12 cellular contexts compared by ENCODE assay signal in genomic region chr1:84700065-84700464, GRCh38. TPM values are rescaled to one million over a fixed set of nuclear protein-coding genes. Genes with fewer than 3 reads are reported as not detected.
A peak's percentile ranks its signal among the peaks of the same experiment; 100 is the strongest.
DNase-seq lines count a peak whose midpoint lies in the region; ATAC-seq and TF ChIP-seq lines count a peak whose summit lies in the region.
"Had no signal": no experiment of that assay in that cellular context is flagged by ENCODE, and none has a peak within 500 bp of the region (broad histone marks: within the 10 kb centered on the region; RNA-seq: fewer than 3 reads in every experiment).

No MANE protein-coding gene starts in this region.

- H3K27me3 Mint-ChIP-seq in activated CD4-positive, alpha-beta T cell treated with anti-CD3 and anti-CD28 coated beads for 36 hours: no peaks in the 10 kb centered on the region

- no peak overlapping the region for H3K9ac ChIP-seq in SK-N-MC (ENCODE audit: insufficient read length)

- H3K36me3 ChIP-seq in SK-N-MC (ENCODE audit: insufficient read depth, low read length): no peaks in the 10 kb centered on the region
- H3K36me3 ChIP-seq in adrenal gland (replicated peaks in 1 of 2): no peaks in the 10 kb centered on the region
- no peaks in the 10 kb centered on the region for H3K36me3 ChIP-seq in esophagus muscularis mucosa
- H3K36me3 ChIP-seq: spleen, stomach had no signal

- H3K4me1 ChIP-seq in adrenal gland (replicated peaks in 1 of 2) (peaks cover 0 to 5% of the 10 kb centered on the region in 2 donors), esophagus muscularis mucosa (peaks cover 9 to 42% (median 32%) of the 10 kb centered on the region in 4 donors)

- peak; percentile 16 for ATAC-seq in activated CD4-positive, alpha-beta T cell treated with anti-CD3 and anti-CD28 coated beads for 36 hours
- ATAC-seq in HG03159 (IDR thresholded peaks at IDR 0.05; ENCODE audit: unreplicated experiment) (peak; percentile 87), omental fat pad (ENCODE audit: low FRiP score) (no peak)
- ATAC-seq: A549 had no signal

- TF ChIP-seq CTCF in adrenal gland (IDR thresholded peaks at IDR 0.05) (no peak), omental fat pad (IDR thresholded peaks at IDR 0.05) (no peak), esophagus muscularis mucosa (IDR thresholded peaks at IDR 0.05) (no peak)

- POLR2A ChIA-PET in activated CD4-positive, alpha-beta T cell treated with anti-CD3 and anti-CD28 coated beads for 36 hours (lab: Charles Lee): interaction anchor here (0.6 kb wide), 1 partner anchor 15 kb away, joined by 3 read pairs; no protein-coding TSS in a partner anchor

- 57 to 81% (median 71%) methylated on average over 1 of the region's 1 CpG for WGBS in adrenal gland, 4 donors
- 80% methylated on average over 1 of the region's 1 CpG for WGBS in esophagus muscularis mucosa

- DNase-seq in activated CD4-positive, alpha-beta T cell treated with anti-CD3 and anti-CD28 coated beads for 36 hours: no peak
- no peak for DNase-seq in activated CD4-positive, alpha-beta T cell treated with anti-CD3 and anti-CD28 coated beads, Interleukin-2, amount 50 U/mL, for 1 hour
- DNase-seq in SK-N-MC (ENCODE audit: low read depth, low spot score) (no peak), activated gamma-delta T cell (lab: John Stamatoyannopoulos, UW) (no peak), adrenal gland (no peak), omental fat pad (ENCODE audit: low spot score) (no peak), esophagus muscularis mucosa (ENCODE audit: extremely low spot score) (no peak)
- DNase-seq: NCI-H446, spleen, stomach had no signal

- CTCF ChIA-PET in activated CD4-positive, alpha-beta T cell treated with anti-CD3 and anti-CD28 coated beads for 36 hours (lab: Charles Lee): no interaction called here

- TF ChIP-seq POLR2A in adrenal gland (IDR thresholded peaks at IDR 0.05) (no peak), esophagus muscularis mucosa (IDR thresholded peaks at IDR 0.05; ENCODE audit: low read depth) (no peak)

- H3K36me3 Mint-ChIP-seq in activated CD4-positive, alpha-beta T cell treated with anti-CD3 and anti-CD28 coated beads for 36 hours (ENCODE audit: low read depth): no peaks in the 10 kb centered on the region

- no peak for TF ChIP-seq EP300 in esophagus muscularis mucosa (IDR thresholded peaks at IDR 0.05)

- no peaks in the 10 kb centered on the region for H3K9me3 Mint-ChIP-seq in activated CD4-positive, alpha-beta T cell treated with anti-CD3 and anti-CD28 coated beads for 36 hours (ENCODE audit: low read depth)

- H3K4me1 Mint-ChIP-seq in activated CD4-positive, alpha-beta T cell treated with anti-CD3 and anti-CD28 coated beads for 36 hours: peaks cover 15% of the 10 kb centered on the region

- H3K4me3 ChIP-seq in SK-N-MC (0 out of 2 replicates have a peak overlapping the region, but pooled peaks have one; percentile 5), adrenal gland (no peak overlapping the region), esophagus muscularis mucosa (no peak overlapping the region)
- H3K4me3 ChIP-seq: A549, spleen, stomach had no signal

- no peaks in the 10 kb centered on the region for H3K27me3 ChIP-seq in adrenal gland
- H3K27me3 ChIP-seq in esophagus muscularis mucosa: no peaks in the 10 kb centered on the region
- H3K27me3 ChIP-seq: stomach had no signal

- H3K4me3 Mint-ChIP-seq in activated CD4-positive, alpha-beta T cell treated with anti-CD3 and anti-CD28 coated beads for 36 hours: no peak overlapping the region

- H3K27ac ChIP-seq in SK-N-MC (peak overlapping the region; percentile 99; the same call in 1 of the 2 replicates), adrenal gland (no peak overlapping the region), esophagus muscularis mucosa (replicated peaks in 1 of 4) (no peak overlapping the region)
- H3K27ac ChIP-seq: A549 had no signal

- H3K9me3 ChIP-seq in SK-N-MC (ENCODE audit: low read depth, low read length): no peaks in the 10 kb centered on the region
- no peaks in the 10 kb centered on the region for H3K9me3 ChIP-seq in adrenal gland (replicated peaks in 1 of 3)
- H3K9me3 ChIP-seq in esophagus muscularis mucosa: no peaks in the 10 kb centered on the region
- H3K9me3 ChIP-seq: A549, spleen, stomach had no signal

- H3K27ac Mint-ChIP-seq in activated CD4-positive, alpha-beta T cell treated with anti-CD3 and anti-CD28 coated beads for 36 hours: no peak overlapping the region

- intact Hi-C loops in activated CD4-positive, alpha-beta T cell treated with anti-CD3 and anti-CD28 coated beads for 36 hours (cut with DNase I, micrococcal nuclease): no loop called here
- intact Hi-C loops in adrenal gland (cut with DNase I): no loop called here
- intact Hi-C loops in esophagus muscularis mucosa (cut with DNase I): no loop called here

RNA-seq across cellular contexts. Expression of gene SSX2IP, which starts 9.8 kb away (rescaled TPM):
- total RNA-seq in activated CD4-positive, alpha-beta T cell treated with anti-CD3 and anti-CD28 coated beads for 36 hours: 10 to 100 TPM; 10.3 to 12.3 TPM
- total RNA-seq in adrenal gland (1 to 10 TPM; 2.1 to 5.8 (median 4.1) TPM), omental fat pad (1 to 10 TPM; 1.9 to 8.0 (median 3.9) TPM), esophagus muscularis mucosa (10 to 100 TPM in 1 of 4 donors, 1 to 10 TPM in 3; 9.6 to 13.7 (median 9.7) TPM)
- polyA plus RNA-seq in adrenal gland: 10 to 100 TPM in 1 of 3 donors, 1 to 10 TPM in 2; 1.3 to 10.0 (median 2.5) TPM
